8 cellular contexts compared by ENCODE assay signal in the genomic region with DNA sequence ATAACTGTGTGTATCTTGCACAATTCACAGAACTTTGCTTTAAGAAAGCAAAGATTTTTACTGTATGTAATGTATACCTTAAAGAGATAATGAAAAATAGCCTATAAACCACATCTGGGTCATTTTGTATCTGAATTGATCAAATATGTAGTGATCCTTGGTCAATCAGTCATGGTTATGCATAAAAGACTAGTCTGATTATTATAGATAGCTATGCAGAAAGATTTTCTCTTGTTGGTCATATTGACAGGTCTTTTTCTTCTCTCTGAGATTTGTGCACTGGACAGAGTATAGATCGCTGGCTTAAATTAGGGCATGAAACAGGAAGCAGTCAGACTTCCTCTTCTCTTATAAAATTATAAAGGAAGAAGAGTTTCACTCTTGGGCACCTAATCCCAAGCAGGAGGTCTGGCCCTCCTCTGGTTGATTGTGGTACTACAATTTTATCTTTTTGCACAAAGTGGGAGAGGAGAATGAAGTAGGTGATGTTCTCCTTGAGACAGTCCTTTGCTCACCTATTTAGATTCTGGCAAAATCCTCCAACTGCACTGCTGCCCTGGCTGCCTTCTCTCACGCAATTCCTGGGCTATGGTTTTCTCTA.
DNase-seq lines count a peak whose midpoint lies in the region; ATAC-seq and TF ChIP-seq lines count a peak whose summit lies in the region.

No MANE protein-coding gene starts in this region.

- ATAC-seq in GM18870 (IDR thresholded peaks at IDR 0.05; ENCODE audit: unreplicated experiment) (peak; percentile 87), HG03039 (IDR thresholded peaks at IDR 0.05; ENCODE audit: unreplicated experiment) (peak; percentile 73), natural killer cell (no peak)
- ATAC-seq in activated T-cell treated with anti-CD3 and anti-CD28 coated beads, Interleukin-2, amount 50 U/mL, for 4 hours = no peak

- H3K27me3 Mint-ChIP-seq in CD14-positive monocyte (ENCODE audit: low read depth in 3 of 3) = no peaks in the 10 kb centered on the region
- H3K27me3 Mint-ChIP-seq in natural killer cell (ENCODE audit: low read depth in 2 of 2) = no peaks in the 10 kb centered on the region
- H3K27me3 Mint-ChIP-seq in activated T-cell treated with anti-CD3 and anti-CD28 coated beads, Interleukin-2, amount 50 U/mL, for 4 hours (ENCODE audit: low read depth) = no peaks in the 10 kb centered on the region

- 20% methylated on average over 2 of the region's 2 CpGs for WGBS in liver

- intact Hi-C loops in CD14-positive monocyte (cut with micrococcal nuclease) = no loop called here
- intact Hi-C loops in natural killer cell (cut with micrococcal nuclease) = loop anchor here (5.0 kb wide), 1 partner anchor 480 kb away; no protein-coding TSS in a partner anchor

- no peak for DNase-seq in CD14-positive monocyte (ENCODE audit: low spot score)
- peak; percentile 59 for DNase-seq in NCI-H82 (lab: John Stamatoyannopoulos, UW)
- DNase-seq in central memory CD4-positive, alpha-beta T cell = peak; percentile 1
- DNase-seq in natural killer cell = no peak
- DNase-seq in activated T-cell treated with anti-CD3 and anti-CD28 coated beads, Interleukin-2, amount 50 U/mL, for 4 hours = no peak

- TF ChIP-seq CTCF in CD14-positive monocyte (IDR thresholded peaks at IDR 0.05) (peak; percentile 66), liver (IDR thresholded peaks at IDR 0.05; ENCODE audit: low read depth, low read length, missing input control) (peak; percentile 61), natural killer cell (IDR thresholded peaks at IDR 0.05) (no peak)

- H3K4me1 Mint-ChIP-seq in CD14-positive monocyte (peaks cover 3% of the 10 kb centered on the region), natural killer cell (no peaks in the 10 kb centered on the region)
- H3K4me1 Mint-ChIP-seq in activated T-cell treated with anti-CD3 and anti-CD28 coated beads, Interleukin-2, amount 50 U/mL, for 4 hours (ENCODE audit: low read depth) = no peaks in the 10 kb centered on the region

- no peak overlapping the region for H3K27ac ChIP-seq in liver (ENCODE audit: low read depth in 1 of 2, low read length in 2 of 2)

- H3K36me3 Mint-ChIP-seq in CD14-positive monocyte (no peaks in the 10 kb centered on the region), natural killer cell (no peaks in the 10 kb centered on the region)
- H3K36me3 Mint-ChIP-seq in activated T-cell treated with anti-CD3 and anti-CD28 coated beads, Interleukin-2, amount 50 U/mL, for 4 hours (ENCODE audit: insufficient read depth) = no peaks in the 10 kb centered on the region

- no peak overlapping the region for H3K4me3 Mint-ChIP-seq in CD14-positive monocyte
- H3K4me3 Mint-ChIP-seq in natural killer cell = no peak overlapping the region
- H3K4me3 Mint-ChIP-seq in activated T-cell treated with anti-CD3 and anti-CD28 coated beads, Interleukin-2, amount 50 U/mL, for 4 hours = no peak overlapping the region

- no peaks in the 10 kb centered on the region for H3K27me3 ChIP-seq in liver (ENCODE audit: control insufficient read depth in 4 of 4, insufficient read depth in 4 of 4, low read length in 3 of 4)

- no peaks in the 10 kb centered on the region for H3K4me1 ChIP-seq in liver (ENCODE audit: control insufficient read depth in 4 of 4, insufficient read depth in 4 of 4, low read length in 3 of 4)

- peak overlapping the region in 1 of 2 donors; percentile 54 for H3K9ac ChIP-seq in liver (ENCODE audit: low read depth in 1 of 2, low read length in 2 of 2)

- H3K9me3 Mint-ChIP-seq in CD14-positive monocyte = peaks cover 0 to 4% (median 0%) of the 10 kb centered on the region in 7 donors
- peaks cover 2 to 6% of the 10 kb centered on the region in 2 donors for H3K9me3 Mint-ChIP-seq in natural killer cell
- H3K9me3 Mint-ChIP-seq in activated T-cell treated with anti-CD3 and anti-CD28 coated beads, Interleukin-2, amount 50 U/mL, for 4 hours = no peaks in the 10 kb centered on the region

- H3K27ac Mint-ChIP-seq in CD14-positive monocyte (no peak overlapping the region), natural killer cell (no peak overlapping the region)

- H3K9me3 ChIP-seq in liver (ENCODE audit: control insufficient read depth in 4 of 4, low read length in 3 of 4) = no peaks in the 10 kb centered on the region

- H3K4me3 ChIP-seq in liver (ENCODE audit: low read depth in 1 of 3, low read length in 3 of 3) = no peak overlapping the region

- peak; percentile 71 to 76 for TF ChIP-seq RAD21 in liver (IDR thresholded peaks at IDR 0.05)

- H3K36me3 ChIP-seq in liver (ENCODE audit: control insufficient read depth in 4 of 4, insufficient read depth in 3 of 4, low read depth in 1 of 4, low read length in 3 of 4) = no peaks in the 10 kb centered on the region

TF ChIP-seq in liver, 16 proteins besides CTCF, POLR2A, EP300 and RAD21:
- TF ChIP-seq TAF1 (conservative IDR thresholded peaks at IDR 0.05) (no peak), REST (IDR thresholded peaks at IDR 0.05) (no peak)

Comparison
In these comparisons a context has a peak if more than half of its experiments do, and no peak if none do; other contexts are left out.
1. DNase-seq: peak in NCI-H82 (single experiment) and central memory CD4-positive, alpha-beta T cell (single experiment); none in CD14-positive monocyte (single experiment), natural killer cell (single experiment) and activated T-cell treated with anti-CD3 and anti-CD28 coated beads, Interleukin-2, amount 50 U/mL, for 4 hours (single experiment).
2. ATAC-seq: peak in GM18870 (single experiment) and HG03039 (single experiment); none in natural killer cell (0 of 3) and activated T-cell treated with anti-CD3 and anti-CD28 coated beads, Interleukin-2, amount 50 U/mL, for 4 hours (0 of 2).